In genomic region chr14:98826618-98827017, GRCh38 we compare ENCODE assay signal across 35 cellular contexts.
A peak's percentile ranks its signal among the peaks of the same experiment; 100 is the strongest.
DNase-seq lines count a peak whose midpoint lies in the region; ATAC-seq and FAIRE-seq lines count a peak whose summit lies in the region.
"Had no signal": no experiment of that assay in that cellular context is flagged by ENCODE, and none has a peak within 500 bp of the region (broad histone marks: within the 10 kb centered on the region; RNA-seq: fewer than 3 reads in every experiment).

No MANE protein-coding gene starts in this region.

- in situ Hi-C loops in HAP-1 (cut with MboI; ENCODE audit: low sequenced_read_pairs), result no loop called here

- peak; percentile 17 for DNase-seq in NCI-H510A treated with DMSO at 0.1 percent for 48 hours (lab: John Stamatoyannopoulos, UW)
- DNase-seq in NCI-H510A (lab: John Stamatoyannopoulos, UW), result no peak
- peak; percentile 68 for DNase-seq in Jurkat, Clone E6-1 (ENCODE audit: low read depth, low spot score)
- DNase-seq in RPMI7951 (ENCODE audit: low read depth), result peak; percentile 56
- peak; percentile 10 for DNase-seq in small intestine
- no peak for DNase-seq in NOMO-1 (lab: John Stamatoyannopoulos, UW; ENCODE audit: unreplicated experiment in 2 of 2)
- no peak for DNase-seq in HAP-1 (ENCODE audit: low spot score in 2 of 2)
- DNase-seq: activated CD4-positive, alpha-beta T cell treated with anti-CD3 and anti-CD28 coated beads for 4 hours; amygdala; effector CD8-positive, alpha-beta T cell; islet precursor cell; left lung; mesendoderm; NCI-H1048; NCI-H187 treated with DMSO at 0.1 percent for 48 hours; NCI-H226; NCI-H82; RPMI8226; SJCRH30; SW 1271; T-helper 9 cell; upper lobe of right lung had no signal

- H3K4me3 ChIP-seq in Jurkat, Clone E6-1 (ENCODE audit: low read length), result no peak overlapping the region
- H3K4me3 ChIP-seq in small intestine (ENCODE audit: low read depth in 1 of 2, low read length in 2 of 2) (no peak overlapping the region), HAP-1 (no peak overlapping the region)
- H3K4me3 ChIP-seq: breast epithelium, left lung, neural progenitor cell, SJCRH30, skin epidermis, suprapubic skin, upper lobe of right lung had no signal

- H3K4me1 ChIP-seq in small intestine (ENCODE audit: control insufficient read depth in 2 of 2, insufficient read depth in 1 of 2, low read depth in 1 of 2, low read length in 1 of 2) (no peaks in the 10 kb centered on the region), HAP-1 (no peaks in the 10 kb centered on the region)
- H3K4me1 ChIP-seq: breast epithelium, left lung, parathyroid adenoma, SJCRH30, suprapubic skin, upper lobe of right lung had no signal

- H3K36me3 ChIP-seq in small intestine (ENCODE audit: control insufficient read depth in 2 of 2, insufficient read depth in 2 of 2, low read length in 2 of 2), result no peaks in the 10 kb centered on the region
- no peaks in the 10 kb centered on the region for H3K36me3 ChIP-seq in HAP-1 (replicated peaks)
- H3K36me3 ChIP-seq: breast epithelium, left lung, neural progenitor cell, SJCRH30, suprapubic skin, upper lobe of right lung had no signal

- no peak for ATAC-seq in GM19351 (IDR thresholded peaks at IDR 0.05; ENCODE audit: unreplicated experiment)
- ATAC-seq: activated naive CD4-positive, alpha-beta T cell treated with anti-CD3 and anti-CD28 coated beads, Interleukin-2, amount 50 U/mL, for 72 hours; left lung; upper lobe of right lung had no signal

- no peak for FAIRE-seq in small intestine (lab: Jason Lieb, UNC)
- FAIRE-seq: colon, D721Med, GM18507, H54 had no signal

- H3K27me3 ChIP-seq in small intestine (ENCODE audit: control insufficient read depth in 2 of 2, insufficient read depth in 2 of 2, low read length in 2 of 2) (no peaks in the 10 kb centered on the region), HAP-1 (ENCODE audit: low read depth) (no peaks in the 10 kb centered on the region)
- H3K27me3 ChIP-seq: breast epithelium, left lung, neural progenitor cell, SJCRH30, suprapubic skin had no signal

- H3K9me3 ChIP-seq in small intestine (ENCODE audit: control insufficient read depth, low read depth) (no peaks in the 10 kb centered on the region), HAP-1 (no peaks in the 10 kb centered on the region; the same call in 1 of the 2 replicates)
- H3K9me3 ChIP-seq: breast epithelium, left lung, SJCRH30, suprapubic skin, upper lobe of right lung had no signal

- no peak overlapping the region for H3K27ac ChIP-seq in small intestine (ENCODE audit: low read depth in 1 of 2, low read length in 1 of 2)
- H3K27ac ChIP-seq: breast epithelium, epithelial cell of prostate, left lung, neural progenitor cell, parathyroid adenoma, SJCRH30, skin epidermis, suprapubic skin, upper lobe of right lung, VCaP had no signal

- WGBS in small intestine, 3 donors, result 52 to 64% (median 61%) methylated on average over 1 of the region's 1 CpG

Comparison
In these comparisons a context has a peak if more than half of its experiments do, and no peak if none do; other contexts are left out.
1. DNase-seq: peak in NCI-H510A treated with DMSO at 0.1 percent for 48 hours (single experiment), Jurkat, Clone E6-1 (single experiment), RPMI7951 (single experiment) and small intestine (single experiment); none in NCI-H510A (single experiment), NOMO-1 (0 of 2) and HAP-1 (0 of 2).